12 cellular contexts compared by ENCODE assay signal in genomic region chr9:69645488-69645887, GRCh38. TPM values are rescaled to one million over a fixed set of nuclear protein-coding genes. Genes with fewer than 3 reads are reported as not detected.
DNase-seq lines count a peak whose midpoint lies in the region; ATAC-seq and TF ChIP-seq lines count a peak whose summit lies in the region.
"Had no signal": no experiment of that assay in that cellular context is flagged by ENCODE, and none has a peak within 500 bp of the region (broad histone marks: within the 10 kb centered on the region; RNA-seq: fewer than 3 reads in every experiment).

No MANE protein-coding gene starts in this region.

- H3K4me3 Mint-ChIP-seq in MCF 10A (ENCODE audit: unreplicated experiment) (no peak overlapping the region), type B pancreatic cell (peak overlapping the region; percentile 15)
- no peak overlapping the region for H3K4me3 Mint-ChIP-seq in stimulated activated effector memory CD8-positive, alpha-beta T cell treated with anti-CD3 and anti-CD28 coated beads, Interleukin-12 subunit alpha, Interleukin-12 subunit beta, amount 100 ng/mL, for 72 hours
- H3K4me3 Mint-ChIP-seq: T-helper 1 cell treated with Interleukin-12 subunit alpha and Interleukin-12 subunit beta and Interleukin-4 antibody, amounts not matched to agents 30 μg/mL and 1 μg/mL, for 36 hours had no signal

- TF ChIP-seq CTCF in MCF 10A (IDR thresholded peaks at IDR 0.05; ENCODE audit: unreplicated experiment) (no peak), VCaP (conservative IDR thresholded peaks at IDR 0.05) (no peak), type B pancreatic cell (conservative IDR thresholded peaks at IDR 0.05) (no peak), SK-N-SH (IDR thresholded peaks at IDR 0.05) (no peak)

- BruUV-seq in MCF 10A (replicated peaks; lab: Mats Ljungman, UMichigan), result no TSS peak

- no peaks in the 10 kb centered on the region for H3K9me3 ChIP-seq in SK-N-SH

- no peaks in the 10 kb centered on the region; a peak in 2 of 4 replicates for H3K4me1 ChIP-seq in SK-N-SH (ENCODE audit: control insufficient read depth in 1 of 2, insufficient read depth in 2 of 2, low read depth in 1 of 2, low read length in 1 of 2)

- peaks cover 26% of the 10 kb centered on the region for H3K27me3 Mint-ChIP-seq in MCF 10A (ENCODE audit: insufficient read depth, unreplicated experiment)
- H3K27me3 Mint-ChIP-seq in type B pancreatic cell, result peaks cover 2% of the 10 kb centered on the region

- intact Hi-C loops in MCF 10A (cut with micrococcal nuclease) (no loop called here), left colon (cut with DNase I, micrococcal nuclease) (no loop called here)

- no peaks in the 10 kb centered on the region for H3K36me3 Mint-ChIP-seq in MCF 10A (ENCODE audit: insufficient read depth, unreplicated experiment)
- H3K36me3 Mint-ChIP-seq in type B pancreatic cell, result no peaks in the 10 kb centered on the region
- no peaks in the 10 kb centered on the region for H3K36me3 Mint-ChIP-seq in stimulated activated effector memory CD8-positive, alpha-beta T cell treated with anti-CD3 and anti-CD28 coated beads, Interleukin-12 subunit alpha, Interleukin-12 subunit beta, amount 100 ng/mL, for 72 hours

- TF ChIP-seq RAD21 in SK-N-SH (IDR thresholded peaks at IDR 0.05; ENCODE audit: low read length), result no peak

- H3K4me2 ChIP-seq in SK-N-SH, result no peak overlapping the region

- peak; percentile 96 for ATAC-seq in left colon
- no peak for ATAC-seq in stimulated activated effector memory CD8-positive, alpha-beta T cell treated with anti-CD3 and anti-CD28 coated beads, Interleukin-12 subunit alpha, Interleukin-12 subunit beta, amount 100 ng/mL, for 72 hours

- peaks cover 10% of the 10 kb centered on the region for H3F3A ChIP-seq in SK-N-SH (replicated peaks; ENCODE audit: insufficient read depth)

- no peak for TF ChIP-seq POLR2A in erythroblast (IDR thresholded peaks at IDR 0.05; ENCODE audit: low read length)

- no peaks in the 10 kb centered on the region for H3K9me2 ChIP-seq in SK-N-SH

- CTCF ChIA-PET in MCF 10A (lab: Yijun Ruan, JAX) (interaction anchor here (1.0 kb wide), 1 partner anchor 20 kb away, joined by 3 read pairs; no protein-coding TSS in a partner anchor), SK-N-SH (lab: Yijun Ruan, JAX) (interaction anchor here (1.1 to 2.4 kb wide), 3 partner anchors 10 to 27 kb away, joined by 3 to 9 read pairs (median 5); partner anchors contain the start of gene APBA1)

- H3K36me3 ChIP-seq in SK-N-SH (replicated peaks in 1 of 2; ENCODE audit: control insufficient read depth in 1 of 2, insufficient read depth in 2 of 2, low read length in 1 of 2), result peaks cover 0 to 11% of the 10 kb centered on the region in 2 experiments

- no peak overlapping the region for H3K4me3 ChIP-seq in SK-N-SH (ENCODE audit: low read depth in 2 of 2, low read length in 1 of 2)

- H3K9me3 Mint-ChIP-seq in MCF 10A (ENCODE audit: unreplicated experiment) (peaks cover 8% of the 10 kb centered on the region), type B pancreatic cell (no peaks in the 10 kb centered on the region)
- H3K9me3 Mint-ChIP-seq in stimulated activated effector memory CD8-positive, alpha-beta T cell treated with anti-CD3 and anti-CD28 coated beads, Interleukin-12 subunit alpha, Interleukin-12 subunit beta, amount 100 ng/mL, for 72 hours, result no peaks in the 10 kb centered on the region
- H3K9me3 Mint-ChIP-seq: T-helper 1 cell treated with Interleukin-12 subunit alpha and Interleukin-12 subunit beta and Interleukin-4 antibody, amounts not matched to agents 30 μg/mL and 1 μg/mL, for 36 hours had no signal

- no peak overlapping the region for H2AFZ ChIP-seq in SK-N-SH (ENCODE audit: low read depth)

- TF ChIP-seq EP300 in SK-N-SH (IDR thresholded peaks at IDR 0.05; ENCODE audit: borderline replicate concordance in 1 of 2, low read depth in 1 of 2, low read length in 1 of 2), result no peak

- H3K27me3 ChIP-seq in SK-N-SH (ENCODE audit: insufficient read depth), result no peaks in the 10 kb centered on the region

- DNase-seq in T47D (ENCODE audit: low read depth in 1 of 2, low spot score in 1 of 2) (peak; percentile 32 to 85), MCF 10A (ENCODE audit: unreplicated experiment) (no peak), left colon (peak; percentile 54 to 63), type B pancreatic cell (ENCODE audit: extremely low spot score, unreplicated experiment) (no peak), erythroblast (lab: John Stamatoyannopoulos, UW) (no peak), SK-N-SH (no peak)
- no peak for DNase-seq in stimulated activated effector memory CD8-positive, alpha-beta T cell treated with anti-CD3 and anti-CD28 coated beads, Interleukin-12 subunit alpha, Interleukin-12 subunit beta, amount 100 ng/mL, for 72 hours (ENCODE audit: low spot score in 2 of 2)
- DNase-seq: mesenchymal stem cell; NCI-H446; stimulated activated CD8-positive, alpha-beta memory T cell treated with anti-CD3 and anti-CD28 coated beads, Interleukin-4, amount 100 ng/mL, for 48 hours had no signal

- H3K9ac ChIP-seq in SK-N-SH, result no peak overlapping the region

- H3K27ac Mint-ChIP-seq in MCF 10A (ENCODE audit: low read depth, unreplicated experiment) (no peak overlapping the region), type B pancreatic cell (no peak overlapping the region)
- no peak overlapping the region for H3K27ac Mint-ChIP-seq in stimulated activated effector memory CD8-positive, alpha-beta T cell treated with anti-CD3 and anti-CD28 coated beads, Interleukin-12 subunit alpha, Interleukin-12 subunit beta, amount 100 ng/mL, for 72 hours
- H3K27ac Mint-ChIP-seq: T-helper 1 cell treated with Interleukin-12 subunit alpha and Interleukin-12 subunit beta and Interleukin-4 antibody, amounts not matched to agents 30 μg/mL and 1 μg/mL, for 36 hours had no signal

- H3K27ac ChIP-seq in VCaP, result peak overlapping the region; percentile 78
- no peak overlapping the region for H3K27ac ChIP-seq in SK-N-SH (ENCODE audit: low read depth in 2 of 2, low read length in 1 of 2)

- no peaks in the 10 kb centered on the region for H3K4me1 Mint-ChIP-seq in MCF 10A (ENCODE audit: insufficient read depth, unreplicated experiment)
- H3K4me1 Mint-ChIP-seq in type B pancreatic cell (ENCODE audit: unreplicated experiment), result no peaks in the 10 kb centered on the region
- no peaks in the 10 kb centered on the region for H3K4me1 Mint-ChIP-seq in stimulated activated effector memory CD8-positive, alpha-beta T cell treated with anti-CD3 and anti-CD28 coated beads, Interleukin-12 subunit alpha, Interleukin-12 subunit beta, amount 100 ng/mL, for 72 hours

- H4K20me1 ChIP-seq in SK-N-SH (ENCODE audit: insufficient read depth), result no peaks in the 10 kb centered on the region

- in situ Hi-C loops in T47D (cut with HindIII; ENCODE audit: low pct_unique_long_range_greater_than_20kb, low sequenced_read_pairs), result no loop called here

- POLR2A ChIA-PET in MCF 10A (lab: Yijun Ruan, JAX), result no interaction called here
- POLR2A ChIA-PET in SK-N-SH (lab: Yijun Ruan, JAX), result no interaction called here

- 0 out of 2 replicates have a peak, but pooled peaks cover under 1% of the 10 kb centered on the region for H3K79me2 ChIP-seq in SK-N-SH (ENCODE audit: insufficient read depth)

- 76% methylated on average over 5 of the region's 10 CpGs for WGBS in SK-N-SH (ENCODE audit: low lambda C conversion rate)

TF ChIP-seq in SK-N-SH, 30 proteins besides CTCF, POLR2A, EP300 and RAD21:
- no peak for TF ChIP-seq RXRA (IDR thresholded peaks at IDR 0.05; ENCODE audit: borderline replicate concordance, low read depth)
- TF ChIP-seq SMC3 (IDR thresholded peaks at IDR 0.05; ENCODE audit: low read depth, low read length), result no peak
- no peak for TF ChIP-seq TEAD4 (IDR thresholded peaks at IDR 0.05; ENCODE audit: borderline replicate concordance, insufficient read depth)
TF ChIP-seq in SK-N-SH: peak in this region for 0.

RNA-seq across cellular contexts. Expression of gene APBA1, which starts 26.7 kb away (rescaled TPM):
- 0.07 TPM in 2 replicates for total RNA-seq in MCF 10A (2022)
- 10 to 100 TPM; 11.9 to 14.4 TPM for total RNA-seq in left colon
- 6.3 and 6.9 TPM in 2 replicates for total RNA-seq in type B pancreatic cell (ENCODE audit: low replicate concordance)
- polyA plus RNA-seq in SK-N-SH (2012; rRNA removed), result 2.8 and 3.1 TPM in 2 replicates
- 1.4 and 2.8 TPM in 2 replicates for polyA plus RNA-seq in SK-N-SH (2012; cell fraction: cytosol; rRNA removed)
- polyA plus RNA-seq in SK-N-SH (2012; cell fraction: nucleus; rRNA removed), result 3.5 and 4.4 TPM in 2 replicates

Comparison
In these comparisons a context has a peak if more than half of its experiments do, and no peak if none do; other contexts are left out.
1. DNase-seq: peak in T47D (2 of 2) and left colon (2 of 2); none in MCF 10A (single experiment), type B pancreatic cell (single experiment), erythroblast (0 of 2), SK-N-SH (single experiment) and stimulated activated effector memory CD8-positive, alpha-beta T cell treated with anti-CD3 and anti-CD28 coated beads, Interleukin-12 subunit alpha, Interleukin-12 subunit beta, amount 100 ng/mL, for 72 hours (0 of 2).